Comparison of ENCODE assay signal across 22 cellular contexts in genomic region chr2:122368576-122369243, GRCh38.
DNase-seq lines count a peak whose midpoint lies in the region; ATAC-seq and TF ChIP-seq lines count a peak whose summit lies in the region.
"Had no signal": no experiment of that assay in that cellular context is flagged by ENCODE, and none has a peak within 500 bp of the region (broad histone marks: within the 10 kb centered on the region; RNA-seq: fewer than 3 reads in every experiment).

No MANE protein-coding gene starts in this region.

- no peaks in the 10 kb centered on the region for H4K20me1 ChIP-seq in neural progenitor cell (ENCODE audit: low read depth)

- H3K4me1 ChIP-seq in neural progenitor cell (no peaks in the 10 kb centered on the region), esophagus muscularis mucosa (no peaks in the 10 kb centered on the region)
- H3K4me1 ChIP-seq in naive thymus-derived CD4-positive, alpha-beta T cell (ENCODE audit: control insufficient read depth in 2 of 2, insufficient read depth in 2 of 2, low read length in 2 of 2), result no peaks in the 10 kb centered on the region
- H3K4me1 ChIP-seq: left ventricle myocardium inferior, right atrium auricular region had no signal

- peaks cover 4% of the 10 kb centered on the region for H3K9me3 Mint-ChIP-seq in neural progenitor cell
- H3K9me3 Mint-ChIP-seq in naive thymus-derived CD4-positive, alpha-beta T cell, result peaks cover 0 to 21% (median 7%) of the 10 kb centered on the region in 11 donors
- no peaks in the 10 kb centered on the region for H3K9me3 Mint-ChIP-seq in activated CD8-positive, alpha-beta T cell treated with anti-CD3 and anti-CD28 coated beads, Interleukin-2, amount 10 ng/mL, durations not matched to agents 7 days and 5 days (ENCODE audit: insufficient read depth)

- POLR2A ChIA-PET in naive thymus-derived CD4-positive, alpha-beta T cell (lab: Charles Lee), result no interaction called here
- POLR2A ChIA-PET in activated CD8-positive, alpha-beta T cell treated with anti-CD3 and anti-CD28 coated beads, Interleukin-2, amount 10 ng/mL, durations not matched to agents 7 days and 5 days (lab: Charles Lee), result no interaction called here

- CTCF ChIA-PET in naive thymus-derived CD4-positive, alpha-beta T cell (lab: Charles Lee), result no interaction called here
- CTCF ChIA-PET in activated CD8-positive, alpha-beta T cell treated with anti-CD3 and anti-CD28 coated beads, Interleukin-2, amount 10 ng/mL, durations not matched to agents 7 days and 5 days (lab: Charles Lee), result no interaction called here

- H3K27me3 ChIP-seq in WERI-Rb-1 (ENCODE audit: insufficient read depth, low read depth, severe bottlenecking) (no peaks in the 10 kb centered on the region), neural progenitor cell (no peaks in the 10 kb centered on the region), esophagus muscularis mucosa (no peaks in the 10 kb centered on the region)
- no peaks in the 10 kb centered on the region for H3K27me3 ChIP-seq in naive thymus-derived CD4-positive, alpha-beta T cell (ENCODE audit: control insufficient read depth in 2 of 2, insufficient read depth in 2 of 2, low read length in 2 of 2)
- H3K27me3 ChIP-seq: right atrium auricular region had no signal

- 67% methylated on average over 1 of the region's 1 CpG for WGBS in esophagus muscularis mucosa

- no peaks in the 10 kb centered on the region for H3K4me1 Mint-ChIP-seq in neural progenitor cell
- no peaks in the 10 kb centered on the region for H3K4me1 Mint-ChIP-seq in naive thymus-derived CD4-positive, alpha-beta T cell
- H3K4me1 Mint-ChIP-seq in activated CD8-positive, alpha-beta T cell treated with anti-CD3 and anti-CD28 coated beads, Interleukin-2, amount 10 ng/mL, durations not matched to agents 7 days and 5 days (ENCODE audit: low read depth), result no peaks in the 10 kb centered on the region
- H3K4me1 Mint-ChIP-seq: stimulated activated effector memory CD8-positive, alpha-beta T cell treated with anti-CD3 and anti-CD28 coated beads, Interleukin-12 subunit alpha, Interleukin-12 subunit beta, amount 100 ng/mL, for 72 hours had no signal

- H3K27ac Mint-ChIP-seq in neural progenitor cell, result no peak overlapping the region
- no peak overlapping the region for H3K27ac Mint-ChIP-seq in naive thymus-derived CD4-positive, alpha-beta T cell
- no peak overlapping the region for H3K27ac Mint-ChIP-seq in activated CD8-positive, alpha-beta T cell treated with anti-CD3 and anti-CD28 coated beads, Interleukin-2, amount 10 ng/mL, durations not matched to agents 7 days and 5 days
- H3K27ac Mint-ChIP-seq: stimulated activated effector memory CD8-positive, alpha-beta T cell treated with anti-CD3 and anti-CD28 coated beads, Interleukin-12 subunit alpha, Interleukin-12 subunit beta, amount 100 ng/mL, for 72 hours had no signal

- H3K36me3 Mint-ChIP-seq in neural progenitor cell, result no peaks in the 10 kb centered on the region
- H3K36me3 Mint-ChIP-seq in naive thymus-derived CD4-positive, alpha-beta T cell, result peaks cover 0 to 5% (median 0%) of the 10 kb centered on the region in 5 donors
- H3K36me3 Mint-ChIP-seq in activated CD8-positive, alpha-beta T cell treated with anti-CD3 and anti-CD28 coated beads, Interleukin-2, amount 10 ng/mL, durations not matched to agents 7 days and 5 days (ENCODE audit: low read depth), result no peaks in the 10 kb centered on the region
- H3K36me3 Mint-ChIP-seq: stimulated activated effector memory CD8-positive, alpha-beta T cell treated with anti-CD3 and anti-CD28 coated beads, Interleukin-12 subunit alpha, Interleukin-12 subunit beta, amount 100 ng/mL, for 72 hours had no signal

- H3K4me3 Mint-ChIP-seq in neural progenitor cell, result no peak overlapping the region
- no peak overlapping the region for H3K4me3 Mint-ChIP-seq in naive thymus-derived CD4-positive, alpha-beta T cell
- H3K4me3 Mint-ChIP-seq in activated CD8-positive, alpha-beta T cell treated with anti-CD3 and anti-CD28 coated beads, Interleukin-2, amount 10 ng/mL, durations not matched to agents 7 days and 5 days, result no peak overlapping the region
- H3K4me3 Mint-ChIP-seq: stimulated activated effector memory CD8-positive, alpha-beta T cell treated with anti-CD3 and anti-CD28 coated beads, Interleukin-12 subunit alpha, Interleukin-12 subunit beta, amount 100 ng/mL, for 72 hours had no signal

- H3F3A ChIP-seq in neural progenitor cell (ENCODE audit: low read depth), result no peaks in the 10 kb centered on the region

- peak; percentile 5 for TF ChIP-seq CTCF in GM12864 (IDR thresholded peaks at IDR 0.05; ENCODE audit: low read depth, low read length, missing control alignments)
- TF ChIP-seq CTCF in WERI-Rb-1 (IDR thresholded peaks at IDR 0.05; ENCODE audit: low read depth, low read length), result no peak
- TF ChIP-seq CTCF in neural progenitor cell (IDR thresholded peaks at IDR 0.05), result peak; percentile 41
- no peak for TF ChIP-seq CTCF in esophagus muscularis mucosa (IDR thresholded peaks at IDR 0.05)

- H3K36me3 ChIP-seq in WERI-Rb-1 (no peaks in the 10 kb centered on the region), neural progenitor cell (no peaks in the 10 kb centered on the region), esophagus muscularis mucosa (no peaks in the 10 kb centered on the region)
- no peaks in the 10 kb centered on the region for H3K36me3 ChIP-seq in naive thymus-derived CD4-positive, alpha-beta T cell (ENCODE audit: control insufficient read depth in 2 of 3, insufficient read depth in 3 of 3, low read length in 3 of 3)
- H3K36me3 ChIP-seq: left ventricle myocardium inferior, right atrium auricular region, thoracic aorta had no signal

- H3K4me3 ChIP-seq in GM12864 (ENCODE audit: low read depth, low read length), result no peak overlapping the region
- no peak overlapping the region for H3K4me3 ChIP-seq in WERI-Rb-1 (ENCODE audit: low read depth, low read length)
- H3K4me3 ChIP-seq in neural progenitor cell, result no peak overlapping the region
- no peak overlapping the region for H3K4me3 ChIP-seq in naive thymus-derived CD4-positive, alpha-beta T cell (ENCODE audit: low read length)
- no peak overlapping the region for H3K4me3 ChIP-seq in esophagus muscularis mucosa
- H3K4me3 ChIP-seq: left ventricle myocardium inferior, right atrium auricular region, thoracic aorta had no signal

- TF ChIP-seq POLR2A in esophagus muscularis mucosa (IDR thresholded peaks at IDR 0.05; ENCODE audit: low read depth), result no peak

- no peaks in the 10 kb centered on the region for H3K79me2 ChIP-seq in neural progenitor cell (ENCODE audit: low read depth)

- intact Hi-C loops in naive thymus-derived CD4-positive, alpha-beta T cell (cut with micrococcal nuclease), result no loop called here
- intact Hi-C loops in esophagus muscularis mucosa (cut with DNase I), result no loop called here

- no peaks in the 10 kb centered on the region for H3K9me3 ChIP-seq in WERI-Rb-1 (ENCODE audit: severe bottlenecking)
- H3K9me3 ChIP-seq in neural progenitor cell (ENCODE audit: low read depth), result no peaks in the 10 kb centered on the region
- H3K9me3 ChIP-seq in naive thymus-derived CD4-positive, alpha-beta T cell (ENCODE audit: control insufficient read depth in 2 of 3, low read length in 3 of 3), result no peaks in the 10 kb centered on the region
- peaks cover 0 to 8% (median 4%) of the 10 kb centered on the region in 4 donors for H3K9me3 ChIP-seq in esophagus muscularis mucosa
- H3K9me3 ChIP-seq: thoracic aorta had no signal

- H2AFZ ChIP-seq in neural progenitor cell (replicated peaks), result no peak overlapping the region

- no peaks in the 10 kb centered on the region for H3K27me3 Mint-ChIP-seq in neural progenitor cell (ENCODE audit: insufficient read depth, low read depth)
- H3K27me3 Mint-ChIP-seq in naive thymus-derived CD4-positive, alpha-beta T cell, result no peaks in the 10 kb centered on the region
- H3K27me3 Mint-ChIP-seq in activated CD8-positive, alpha-beta T cell treated with anti-CD3 and anti-CD28 coated beads, Interleukin-2, amount 10 ng/mL, durations not matched to agents 7 days and 5 days (ENCODE audit: low read depth), result no peaks in the 10 kb centered on the region

- ATAC-seq in naive thymus-derived CD4-positive, alpha-beta T cell, result no peak
- no peak for ATAC-seq in activated CD8-positive, alpha-beta T cell treated with anti-CD3 and anti-CD28 coated beads, Interleukin-2, amount 10 ng/mL, durations not matched to agents 7 days and 5 days
- ATAC-seq: stimulated activated effector memory CD8-positive, alpha-beta T cell treated with anti-CD3 and anti-CD28 coated beads, Interleukin-12 subunit alpha, Interleukin-12 subunit beta, amount 100 ng/mL, for 72 hours had no signal

- H3K27ac ChIP-seq in WERI-Rb-1 (no peak overlapping the region), neural progenitor cell (no peak overlapping the region), esophagus muscularis mucosa (replicated peaks in 1 of 4) (no peak overlapping the region)
- H3K27ac ChIP-seq in naive thymus-derived CD4-positive, alpha-beta T cell (ENCODE audit: low read depth, low read length), result no peak overlapping the region
- H3K27ac ChIP-seq: left ventricle myocardium inferior, right atrium auricular region, thoracic aorta had no signal

- no peak overlapping the region for H3K4me2 ChIP-seq in neural progenitor cell

- H3K9ac ChIP-seq in neural progenitor cell, result no peak overlapping the region

- TF ChIP-seq RAD21 in Ishikawa (IDR thresholded peaks at IDR 0.05; ENCODE audit: low read depth), result peak; percentile 38; the same call in 1 of the 2 replicates

- no peak for DNase-seq in GM12864 (ENCODE audit: low read depth)
- peak; percentile 22 for DNase-seq in WERI-Rb-1
- no peak for DNase-seq in neural progenitor cell (ENCODE audit: low spot score)
- DNase-seq in naive thymus-derived CD4-positive, alpha-beta T cell, result no peak
- no peak for DNase-seq in activated CD8-positive, alpha-beta T cell treated with anti-CD3 and anti-CD28 coated beads, Interleukin-2, amount 10 ng/mL, durations not matched to agents 7 days and 5 days
- no peak for DNase-seq in esophagus muscularis mucosa (ENCODE audit: extremely low spot score)
- DNase-seq: activated CD4-positive, alpha-beta T cell treated with anti-CD3 and anti-CD28 coated beads, Interleukin-2, amount 50 U/mL, for 4 hours; activated T-cell treated with anti-CD3 and anti-CD28 coated beads for 4 hours; amygdala; effector CD4-positive, alpha-beta T cell; H7; head of caudate nucleus; left ventricle myocardium inferior; NCI-H146; NCI-H345; Right ventricle myocardium superior; stimulated activated CD4-positive, alpha-beta T cell treated with anti-CD3 and anti-CD28 coated beads, Interleukin-15, amount 100 ng/mL, for 24 hours; T-helper 1 cell had no signal

- TF ChIP-seq EP300 in Ishikawa (IDR thresholded peaks at IDR 0.05; ENCODE audit: borderline replicate concordance), result no peak
- no peak for TF ChIP-seq EP300 in esophagus muscularis mucosa (IDR thresholded peaks at IDR 0.05)

TF ChIP-seq in Ishikawa, 13 proteins besides CTCF, POLR2A, EP300 and RAD21 (continues in another document):
- TF ChIP-seq CEBPB (IDR thresholded peaks at IDR 0.05) (no peak), TEAD4 (IDR thresholded peaks at IDR 0.05) (no peak), EGR1 (IDR thresholded peaks at IDR 0.05) (no peak), YY1 (IDR thresholded peaks at IDR 0.05; ENCODE audit: low read depth) (no peak), FOXM1 (IDR thresholded peaks at IDR 0.05; ENCODE audit: borderline replicate concordance, low read depth) (no peak)
- TF ChIP-seq, protein P1, sequence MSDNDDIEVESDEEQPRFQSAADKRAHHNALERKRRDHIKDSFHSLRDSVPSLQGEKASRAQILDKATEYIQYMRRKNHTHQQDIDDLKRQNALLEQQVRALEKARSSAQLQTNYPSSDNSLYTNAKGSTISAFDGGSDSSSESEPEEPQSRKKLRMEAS (IDR thresholded peaks at IDR 0.05), result no peak

Comparison
In these comparisons a context has a peak if more than half of its experiments do, and no peak if none do; other contexts are left out.
1. CTCF ChIP-seq: peak in GM12864 (single experiment) and neural progenitor cell (single experiment); none in WERI-Rb-1 (single experiment) and esophagus muscularis mucosa (0 of 3).